In the genomic region with DNA sequence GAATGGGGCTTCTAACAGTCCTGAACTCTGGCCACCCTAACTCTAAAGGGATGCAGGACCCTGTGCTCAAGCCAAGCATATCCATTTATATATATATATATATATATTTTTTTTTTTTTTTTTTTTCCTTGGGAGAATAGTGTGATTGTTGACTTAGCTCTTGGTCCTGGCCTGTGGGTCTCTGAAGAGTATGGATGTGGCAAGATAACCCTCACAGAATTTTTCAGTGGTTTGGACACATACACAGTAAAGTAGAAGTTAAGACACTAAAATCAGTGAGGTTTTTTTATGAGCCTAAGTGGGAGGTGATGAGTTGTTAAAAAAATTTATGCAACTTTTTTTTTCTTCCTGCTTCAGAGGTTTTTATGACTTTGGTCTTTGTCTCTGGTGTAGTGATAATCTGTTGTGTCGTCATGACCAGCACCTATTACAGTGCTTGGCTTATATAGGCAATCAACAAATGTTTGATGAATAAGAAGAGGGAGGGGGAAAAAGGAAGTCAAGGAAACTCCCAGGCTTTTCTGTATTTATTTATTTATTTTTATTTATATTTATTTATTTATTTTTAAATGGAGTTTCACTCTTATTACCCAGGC, we compare ENCODE assay signal across 7 cellular contexts.
DNase-seq lines count a peak whose midpoint lies in the region; ATAC-seq, FAIRE-seq and TF ChIP-seq lines count a peak whose summit lies in the region.
"Not testable (repeated sequence)": the region's sequence is repeated elsewhere in the genome, so short reads cannot be mapped to it uniquely, and the experiment has no call there.

No MANE protein-coding gene starts in this region.

- 80% methylated on average over 1 of the region's 1 CpG for WGBS in A549 (ENCODE audit: missing lambda C conversion rate)

- not testable (repeated sequence) for H3K9me3 Mint-ChIP-seq in WTC11

- not testable (repeated sequence) for TF ChIP-seq POLR2A in A549 (IDR thresholded peaks at IDR 0.05; ENCODE audit: low read length); NB4 (IDR thresholded peaks at IDR 0.05; ENCODE audit: extremely low read depth, insufficient read length)

- H3K4me2 ChIP-seq in A549: not testable (repeated sequence)

- not testable (repeated sequence) for TF ChIP-seq EP300 in A549 (IDR thresholded peaks at IDR 0.05)

- peak; percentile 18 for FAIRE-seq in A549 (lab: Jason Lieb, UNC)

- not testable (repeated sequence) for H3K9me3 ChIP-seq in A549, colonic mucosa

- not testable (repeated sequence) for H3K9ac ChIP-seq in colonic mucosa (ENCODE audit: low read depth in 2 of 2, low read length in 2 of 2)

- not testable (repeated sequence) for H3K36me3 ChIP-seq in colonic mucosa

- H3K36me3 Mint-ChIP-seq in WTC11: not testable (repeated sequence)

- H3K4me3 ChIP-seq in A549; NB4 (ENCODE audit: low read depth, low read length); colonic mucosa; fibroblast of villous mesenchyme (ENCODE audit: low read depth, low read length): not testable (repeated sequence)

- TF ChIP-seq RAD21 in A549 (conservative IDR thresholded peaks at IDR 0.05 in 1 of 2, IDR thresholded peaks at IDR 0.05 in 1 of 2): not testable (repeated sequence)

- not testable (repeated sequence) for H3K27ac ChIP-seq in A549
- peak overlapping the region; percentile 42 for H3K27ac ChIP-seq in colonic mucosa

- H3K4me1 ChIP-seq in A549: not testable (repeated sequence)
- peaks cover 13% of the 10 kb centered on the region for H3K4me1 ChIP-seq in colonic mucosa

- intact Hi-C loops in colonic mucosa (cut with DNase I): not testable (repeated sequence)

- not testable (repeated sequence) for TF ChIP-seq CTCF in A549 (IDR thresholded peaks at IDR 0.05); NB4 (IDR thresholded peaks at IDR 0.05; ENCODE audit: low read depth, low read length); WTC11 (IDR thresholded peaks at IDR 0.05); colonic mucosa (IDR thresholded peaks at IDR 0.05); fibroblast of villous mesenchyme (IDR thresholded peaks at IDR 0.05; ENCODE audit: insufficient read depth, low read depth, low read length)

- not testable (repeated sequence) for DNase-seq in A549 (ENCODE audit: low read depth in 1 of 2, low spot score in 1 of 2); WTC11 (ENCODE audit: low spot score); colonic mucosa
- peak; percentile 51 for DNase-seq in EH (ENCODE audit: low read depth)
- DNase-seq in NB4 (ENCODE audit: low read depth): peak; percentile 9
- peak; percentile 56 for DNase-seq in fibroblast of villous mesenchyme (ENCODE audit: low read depth)
- peak; percentile 21 for DNase-seq in renal cortical epithelial cell (ENCODE audit: low read depth)

- CTCF ChIA-PET in A549 (lab: Yijun Ruan, JAX): not testable (repeated sequence)
- CTCF ChIA-PET in WTC11 (lab: Charles Lee): interaction anchor here (0.9 kb wide), 1 partner anchor 71 kb away, joined by 6 read pairs; no protein-coding TSS in a partner anchor

- H3K4me1 Mint-ChIP-seq in WTC11: peaks cover 11% of the 10 kb centered on the region

- not testable (repeated sequence) for H3K27ac Mint-ChIP-seq in WTC11

- ATAC-seq in A549, WTC11: not testable (repeated sequence)

- H3K27me3 ChIP-seq in colonic mucosa: not testable (repeated sequence)

- not testable (repeated sequence) for H3K4me3 Mint-ChIP-seq in WTC11

- not testable (repeated sequence) for H3K27me3 Mint-ChIP-seq in WTC11 (ENCODE audit: low read depth)

- POLR2A ChIA-PET in A549 (lab: Yijun Ruan, JAX): not testable (repeated sequence)
- POLR2A ChIA-PET in WTC11 (lab: Charles Lee): interaction anchor here (0.6 kb wide), 1 partner anchor 113 kb away, joined by 4 read pairs; no protein-coding TSS in a partner anchor

TF ChIP-seq in WTC11, 78 proteins besides CTCF, POLR2A, EP300 and RAD21:
- TF ChIP-seq HMGA2 (CRISPR knock-in tag; IDR thresholded peaks at IDR 0.05): 0 out of 2 replicates have a peak, but pooled peaks have one; percentile 7
